In the genomic region with DNA sequence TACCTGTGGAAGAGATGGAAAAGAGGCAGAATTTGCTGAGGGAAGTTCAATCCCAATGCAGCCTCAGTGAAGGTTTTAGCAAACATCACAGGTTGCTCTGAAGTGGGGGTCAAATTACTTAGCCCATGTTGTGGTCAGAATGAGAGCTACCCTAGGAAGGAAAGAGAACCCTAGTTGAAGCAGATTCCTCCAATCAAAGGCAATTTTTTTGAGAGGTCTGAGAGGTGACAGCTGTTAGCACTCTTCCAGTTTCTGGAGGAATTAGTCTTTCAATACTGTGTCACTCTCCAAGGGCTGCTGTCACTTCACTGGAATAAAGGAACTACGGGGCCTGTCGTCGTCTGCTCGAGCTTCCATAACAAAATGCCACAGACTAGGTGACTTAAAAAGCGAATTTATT, we compare ENCODE assay signal across 1 cellular context.
TF ChIP-seq lines count a peak whose summit lies in the region.

No MANE protein-coding gene starts in this region.

TF ChIP-seq in GM23338, 12 proteins besides CTCF, POLR2A, EP300 and RAD21 (continued from another document):
- TF ChIP-seq REST (IDR thresholded peaks at IDR 0.05; ENCODE audit: unreplicated experiment) = no peak
